Comparison of ENCODE assay signal across 8 cellular contexts in the genomic region with DNA sequence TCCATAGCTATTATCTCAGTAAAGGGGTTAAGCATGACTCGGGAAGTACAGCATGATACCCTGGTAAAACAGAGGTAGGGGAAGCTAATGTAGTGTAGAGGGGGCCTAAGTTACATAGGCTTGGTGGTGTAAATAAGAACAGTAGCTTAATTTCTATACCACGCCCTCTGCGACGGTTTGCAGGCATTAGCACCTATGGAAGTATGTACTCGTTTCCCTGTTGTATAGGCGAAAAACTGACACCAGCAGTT. TPM values are rescaled to one million over a fixed set of nuclear protein-coding genes. Genes with fewer than 3 reads are reported as not detected.
DNase-seq lines count a peak whose midpoint lies in the region; ATAC-seq and TF ChIP-seq lines count a peak whose summit lies in the region.

No MANE protein-coding gene starts in this region.

- DNase-seq in Calu3 (no peak), IMR-90 (no peak), choroid plexus epithelial cell (ENCODE audit: low read depth) (no peak), EL (no peak), SW480 (ENCODE audit: low spot score) (no peak), kidney glomerular epithelial cell (lab: John Stamatoyannopoulos, UW) (no peak)

- H3K9me3 Mint-ChIP-seq in Calu3 (ENCODE audit: low read depth, unreplicated experiment) (no peaks in the 10 kb centered on the region), nephron (no peaks in the 10 kb centered on the region)

- H4K8ac ChIP-seq in IMR-90 (ENCODE audit: low read depth in 2 of 2, low read length in 2 of 2) = peak overlapping the region; percentile 97 to 100

- H3K14ac ChIP-seq in IMR-90 (replicated peaks; ENCODE audit: low read depth, low read length) = peak overlapping the region; percentile 99

- peak overlapping the region; percentile 95 for H3K23ac ChIP-seq in IMR-90 (ENCODE audit: low read depth, low read length)

- H3K79me1 ChIP-seq in IMR-90 (ENCODE audit: low read depth in 1 of 2, low read length in 2 of 2) = peaks cover 11 to 20% of the 10 kb centered on the region in 2 experiments

- H3K4me3 Mint-ChIP-seq in Calu3 (ENCODE audit: low read depth, unreplicated experiment) = peak overlapping the region; percentile 76
- H3K4me3 Mint-ChIP-seq in nephron = peak overlapping the region; percentile 84 to 95 (median 90)

- peak overlapping the region; percentile 96 for H2AFZ ChIP-seq in IMR-90 (replicated peaks; ENCODE audit: low read length, poor library complexity)

- H3K9me3 ChIP-seq in IMR-90 (ENCODE audit: control insufficient read depth, insufficient read depth, low read length) = no peaks in the 10 kb centered on the region

- peak overlapping the region; percentile 28; the same call in 1 of the 2 replicates for H2BK20ac ChIP-seq in IMR-90 (ENCODE audit: low read depth, low read length)

- H3K4me3 ChIP-seq in IMR-90 (ENCODE audit: insufficient read depth, low read depth, low read length) = peak overlapping the region; percentile 78
- H3K4me3 ChIP-seq in choroid plexus epithelial cell (ENCODE audit: low read depth, low read length) = peak overlapping the region; percentile 89

- H2AK9ac ChIP-seq in IMR-90 (replicated peaks; ENCODE audit: low read depth, low read length, poor library complexity) = peak overlapping the region; percentile 63

- H2BK15ac ChIP-seq in IMR-90 (ENCODE audit: low read depth, low read length) = no peak overlapping the region

- peak overlapping the region; percentile 74 for H2BK5ac ChIP-seq in IMR-90 (ENCODE audit: low read depth, low read length, poor library complexity, severe bottlenecking)

- H2AK5ac ChIP-seq in IMR-90 (ENCODE audit: low read depth, low read length) = peak overlapping the region; percentile 84

- ATAC-seq in IMR-90 (ENCODE audit: low read depth) (no peak), HG03135 (IDR thresholded peaks at IDR 0.05; ENCODE audit: unreplicated experiment) (no peak)

- peaks cover 30% of the 10 kb centered on the region for H3K36me3 Mint-ChIP-seq in Calu3 (ENCODE audit: insufficient read depth, unreplicated experiment)
- peaks cover 11% of the 10 kb centered on the region for H3K36me3 Mint-ChIP-seq in nephron (ENCODE audit: low read depth)

- peaks cover 15% of the 10 kb centered on the region for H3K36me3 ChIP-seq in IMR-90 (ENCODE audit: control insufficient read depth, insufficient read depth, low read length)

- H3K27me3 ChIP-seq in IMR-90 (ENCODE audit: control insufficient read depth, insufficient read depth, low read length) = peaks cover 4% of the 10 kb centered on the region; the same call in 1 of the 2 replicates

- TF ChIP-seq POLR2A in IMR-90 (IDR thresholded peaks at IDR 0.05; ENCODE audit: low read depth, low read length) = no peak

- peak overlapping the region; percentile 82 for H3K56ac ChIP-seq in IMR-90 (ENCODE audit: extremely low read depth, insufficient read depth, low read length)

- H3K27ac Mint-ChIP-seq in Calu3 (ENCODE audit: unreplicated experiment) = peak overlapping the region; percentile 60
- H3K27ac Mint-ChIP-seq in nephron = peak overlapping the region; percentile 87 to 96 (median 93)

- peak overlapping the region; percentile 74 for H3K9ac ChIP-seq in IMR-90 (ENCODE audit: low read depth, low read length)

- H3K27ac ChIP-seq in IMR-90 (ENCODE audit: insufficient read depth, low read length) = peak overlapping the region; percentile 67

- TF ChIP-seq RAD21 in IMR-90 (IDR thresholded peaks at IDR 0.05; ENCODE audit: low read length) = no peak

- no peaks in the 10 kb centered on the region for H4K20me1 ChIP-seq in IMR-90 (ENCODE audit: insufficient read depth, low read length)

- POLR2A ChIA-PET in IMR-90 (lab: Charles Lee; ENCODE audit: unreplicated experiment) = interaction anchor here (0.6 kb wide), 1 partner anchor 91 kb away, joined by 8 read pairs; the partner anchor contains the start of gene MEF2D

- H3K4me1 ChIP-seq in IMR-90 (ENCODE audit: control insufficient read depth, insufficient read depth, low read length) = peaks cover 3% of the 10 kb centered on the region; the same call in 1 of the 2 replicates

- peak overlapping the region; percentile 94 for H3K4me2 ChIP-seq in IMR-90 (ENCODE audit: low read depth, low read length)

- H2BK120ac ChIP-seq in IMR-90 (ENCODE audit: low read depth, low read length) = peak overlapping the region; percentile 66; the same call in 1 of the 2 replicates

- no CpG with 5 or more reads among the region's 6 CpGs for WGBS in IMR-90 (ENCODE audit: extremely low coverage in 2 of 2, insufficient read length in 1 of 2), 2 experiments

- BruUV-seq in Calu3 (replicated peaks; lab: Mats Ljungman, UMichigan) = no TSS peak
- BruUV-seq in IMR-90 (replicated peaks; lab: Mats Ljungman, UMichigan) = no TSS peak

- in situ Hi-C loops in IMR-90 (cut with MboI; ENCODE audit: low sequenced_read_pairs) = no loop called here

- H3K9me1 ChIP-seq in IMR-90 (ENCODE audit: insufficient read depth, low read length) = peaks cover 10% of the 10 kb centered on the region

- H3K27me3 Mint-ChIP-seq in Calu3 (ENCODE audit: unreplicated experiment) (no peaks in the 10 kb centered on the region), nephron (ENCODE audit: low read depth) (no peaks in the 10 kb centered on the region)

- intact Hi-C loops in Calu3 (cut with micrococcal nuclease; ENCODE audit: unreplicated experiment) (no loop called here), IMR-90 (cut with micrococcal nuclease) (loop anchor here (5.0 kb wide), 1 partner anchor 109 kb away; no protein-coding TSS in a partner anchor)

- TF ChIP-seq CTCF in Calu3 (IDR thresholded peaks at IDR 0.05; ENCODE audit: unreplicated experiment) = no peak
- no peak for TF ChIP-seq CTCF in IMR-90 (conservative IDR thresholded peaks at IDR 0.05; ENCODE audit: low read depth, low read length)
- no peak for TF ChIP-seq CTCF in choroid plexus epithelial cell (conservative IDR thresholded peaks at IDR 0.05; ENCODE audit: low read depth, low read length)
- no peak for TF ChIP-seq CTCF in nephron (IDR thresholded peaks at IDR 0.05; ENCODE audit: unreplicated experiment in 3 of 3)

- H4K5ac ChIP-seq in IMR-90 (ENCODE audit: low read depth, low read length) = peak overlapping the region; percentile 97

- H3K4me1 Mint-ChIP-seq in Calu3 (ENCODE audit: low read depth, unreplicated experiment) = peaks cover 6% of the 10 kb centered on the region
- peaks cover 12% of the 10 kb centered on the region for H3K4me1 Mint-ChIP-seq in nephron

- H4K91ac ChIP-seq in IMR-90 (ENCODE audit: insufficient read depth, low read depth, low read length) = peak overlapping the region; percentile 90

- peak overlapping the region; percentile 95 for H3K18ac ChIP-seq in IMR-90 (ENCODE audit: low read depth, low read length)

- H3K4ac ChIP-seq in IMR-90 (ENCODE audit: low read depth, low read length) = peak overlapping the region; percentile 97

- CTCF ChIA-PET in Calu3 (lab: Charles Lee) (interaction anchor here (0.6 to 1.9 kb wide), 6 partner anchors 9 to 205 kb away, joined by 3 to 10 read pairs (median 4); partner anchors contain the start of genes GPATCH4 and NES), IMR-90 (lab: Yijun Ruan, JAX) (interaction anchor here (0.8 to 1.6 kb wide), 3 partner anchors 11 to 206 kb away, joined by 3 to 5 read pairs (median 3); no protein-coding TSS in a partner anchor)

- dilution Hi-C loops in IMR-90 (cut with HindIII; ENCODE audit: low sequenced_read_pairs, unreplicated experiment) = no loop called here

TF ChIP-seq in IMR-90, 13 proteins besides CTCF, POLR2A, EP300 and RAD21 (continues in another document):
- TF ChIP-seq MAZ (IDR thresholded peaks at IDR 0.05; ENCODE audit: borderline replicate concordance, low read depth, low read length) (no peak), RFX5 (IDR thresholded peaks at IDR 0.05; ENCODE audit: low read depth, low read length) (no peak), ELK1 (IDR thresholded peaks at IDR 0.05; ENCODE audit: borderline replicate concordance, low read depth, low read length) (no peak), FOS (IDR thresholded peaks at IDR 0.05; ENCODE audit: low read depth, low read length) (no peak)

RNA-seq across cellular contexts. Expression of gene NAXE, which starts 0.5 kb away (rescaled TPM):
- 129 and 143 TPM in 2 replicates for total RNA-seq in Calu3 (2022)
- total RNA-seq in IMR-90 (2012; rRNA removed) = 70.3 and 74.2 TPM in 2 replicates
- polyA plus RNA-seq in IMR-90 (2012; rRNA removed) = 60.6 and 61.0 TPM in 2 replicates
- polyA plus RNA-seq in IMR-90 (2012; cell fraction: cytosol; rRNA removed) = 63.8 and 76.0 TPM in 2 replicates
- polyA plus RNA-seq in IMR-90 (2012; cell fraction: nucleus; rRNA removed; ENCODE audit: low replicate concordance) = 25.3 and 30.2 TPM in 2 replicates

RNA-seq across cellular contexts. Expression of gene GPATCH4, which starts 10.2 kb away (rescaled TPM):
- total RNA-seq in Calu3 (2022) (52.4 and 57.0 TPM in 2 replicates), IMR-90 (2012; rRNA removed) (30.8 and 41.8 TPM in 2 replicates)
- polyA plus RNA-seq in IMR-90 (2012; rRNA removed) = 26.6 and 32.6 TPM in 2 replicates
- polyA plus RNA-seq in IMR-90 (2012; cell fraction: cytosol; rRNA removed) = 13.1 and 14.7 TPM in 2 replicates
- polyA plus RNA-seq in IMR-90 (2012; cell fraction: nucleus; rRNA removed; ENCODE audit: low replicate concordance) = 16.3 and 33.1 TPM in 2 replicates

RNA-seq across cellular contexts. Expression of gene TTC24, which starts 11.6 kb away (rescaled TPM):
- total RNA-seq in Calu3 (2022) (not detected in 2 replicates), IMR-90 (2012; rRNA removed) (not detected in 2 replicates)
- not detected in 2 replicates for polyA plus RNA-seq in IMR-90 (2012; rRNA removed)
- not detected in 2 replicates for polyA plus RNA-seq in IMR-90 (2012; cell fraction: cytosol; rRNA removed)
- not detected in 2 replicates for polyA plus RNA-seq in IMR-90 (2012; cell fraction: nucleus; rRNA removed; ENCODE audit: low replicate concordance)

RNA-seq across cellular contexts. Expression of gene IQGAP3, which starts 18.7 kb away (rescaled TPM):
- total RNA-seq in Calu3 (2022) = 66.2 and 93.6 TPM in 2 replicates
- 13.6 TPM in 2 replicates for total RNA-seq in IMR-90 (2012; rRNA removed)
- 12.5 and 14.9 TPM in 2 replicates for polyA plus RNA-seq in IMR-90 (2012; rRNA removed)
- polyA plus RNA-seq in IMR-90 (2012; cell fraction: cytosol; rRNA removed) = 3.7 TPM in 2 replicates
- polyA plus RNA-seq in IMR-90 (2012; cell fraction: nucleus; rRNA removed; ENCODE audit: low replicate concordance) = 54.5 and 78.1 TPM in 2 replicates

RNA-seq across cellular contexts. Expression of gene HAPLN2, which starts 28.1 kb away (rescaled TPM):
- 0.27 TPM in 1 of 2 replicates, not detected in the other for total RNA-seq in Calu3 (2022)
- total RNA-seq in IMR-90 (2012; rRNA removed) = not detected in 2 replicates
- not detected in 2 replicates for polyA plus RNA-seq in IMR-90 (2012; rRNA removed)
- 0.35 TPM in 1 of 2 replicates, not detected in the other for polyA plus RNA-seq in IMR-90 (2012; cell fraction: cytosol; rRNA removed)
- 0.20 and 0.21 TPM in 2 replicates for polyA plus RNA-seq in IMR-90 (2012; cell fraction: nucleus; rRNA removed; ENCODE audit: low replicate concordance)
